ENCODE assay signal across 8 cellular contexts in genomic region chr7:28922618-28923331, GRCh38. TPM values are rescaled to one million over a fixed set of nuclear protein-coding genes. Genes with fewer than 3 reads are reported as not detected.
DNase-seq lines count a peak whose midpoint lies in the region; ATAC-seq and TF ChIP-seq lines count a peak whose summit lies in the region.

No MANE protein-coding gene starts in this region.

- no peak overlapping the region for H2AK5ac ChIP-seq in neuronal stem cell (ENCODE audit: low read depth, low read length)

- no peak overlapping the region for H3K18ac ChIP-seq in neuronal stem cell (ENCODE audit: low read length)

- H3K27ac ChIP-seq in PC-3 (ENCODE audit: low read length): no peak overlapping the region
- H3K27ac ChIP-seq in neuronal stem cell (replicated peaks; ENCODE audit: low read length): no peak overlapping the region

- H3K4me2 ChIP-seq in PC-3 (ENCODE audit: low read length) (peak overlapping the region; percentile 55), neuronal stem cell (ENCODE audit: insufficient read depth, low read length, poor library complexity, severe bottlenecking) (no peak overlapping the region)

- H3K27me3 Mint-ChIP-seq in activated T-cell treated with anti-CD3 and anti-CD28 coated beads, Interleukin-2, amount 50 U/mL, for 72 hours (ENCODE audit: low read depth): peaks cover 29% of the 10 kb centered on the region

- H3F3A ChIP-seq in PC-3 (ENCODE audit: low read length, unreplicated experiment): no peaks in the 10 kb centered on the region

- intact Hi-C loops in PC-3 (cut with micrococcal nuclease): loop anchor here (1.0 to 10.0 kb wide), 9 partner anchors 64 to 1142 kb away; no protein-coding TSS in a partner anchor

- no peaks in the 10 kb centered on the region for H4K20me1 ChIP-seq in PC-3 (ENCODE audit: low read length)

- no peak overlapping the region for H3K4me3 Mint-ChIP-seq in activated T-cell treated with anti-CD3 and anti-CD28 coated beads, Interleukin-2, amount 50 U/mL, for 72 hours

- BruUV-seq in PC-3 (replicated peaks; lab: Mats Ljungman, UMichigan): no TSS peak

- H3K4me1 Mint-ChIP-seq in activated T-cell treated with anti-CD3 and anti-CD28 coated beads, Interleukin-2, amount 50 U/mL, for 72 hours (ENCODE audit: low read depth): peaks cover 22% of the 10 kb centered on the region

- no peak overlapping the region for H2BK15ac ChIP-seq in neuronal stem cell (ENCODE audit: low read length)

- H3K4me1 ChIP-seq in PC-3 (ENCODE audit: insufficient read depth, low read length) (peaks cover 7% of the 10 kb centered on the region; the same call in 1 of the 2 replicates), neuronal stem cell (ENCODE audit: control insufficient read depth in 2 of 2, insufficient read depth in 1 of 2, low read depth in 1 of 2, low read length in 2 of 2) (peaks cover 0 to 5% of the 10 kb centered on the region in 2 donors)

- peak; percentile 96 for TF ChIP-seq CTCF in PC-3 (conservative IDR thresholded peaks at IDR 0.05; ENCODE audit: low read depth, low read length)

- no peaks in the 10 kb centered on the region for H3K9me3 ChIP-seq in PC-3 (ENCODE audit: low read length)
- no peaks in the 10 kb centered on the region for H3K9me3 ChIP-seq in neuronal stem cell (replicated peaks in 1 of 2; ENCODE audit: control insufficient read depth in 2 of 2, insufficient read depth in 1 of 2, low read depth in 1 of 2, low read length in 2 of 2)

- H2AFZ ChIP-seq in PC-3 (ENCODE audit: low read length) (peak overlapping the region; percentile 30), neuronal stem cell (ENCODE audit: low read length) (peak overlapping the region; percentile 55)

- H2BK5ac ChIP-seq in neuronal stem cell (ENCODE audit: low read length): no peak overlapping the region

- DNase-seq in ELF-1 (ENCODE audit: low read depth, low spot score) (peak; percentile 68), PC-3 (peak; percentile 83), fibroblast of peridontal ligament (ENCODE audit: extremely low read depth) (peak; percentile 80), neuronal stem cell (ENCODE audit: low spot score) (peak; percentile 91), superior temporal gyrus (ENCODE audit: extremely low spot score) (peak; percentile 98)
- peak; percentile 78 for DNase-seq in Jurkat, Clone E6-1 (ENCODE audit: low read depth, low spot score)
- peak; percentile 56 to 60 for DNase-seq in activated T-cell treated with anti-CD3 and anti-CD28 coated beads, Interleukin-2, amount 50 U/mL, for 72 hours

- no peaks in the 10 kb centered on the region for H3K79me2 ChIP-seq in PC-3 (ENCODE audit: low read length)

- H3K14ac ChIP-seq in neuronal stem cell (ENCODE audit: low read length): no peak overlapping the region

- no peak overlapping the region for H4K8ac ChIP-seq in neuronal stem cell (ENCODE audit: low read depth, low read length)

- no peak overlapping the region for H2BK120ac ChIP-seq in neuronal stem cell (ENCODE audit: low read depth, low read length)

- H3K9me2 ChIP-seq in PC-3 (replicated peaks; ENCODE audit: low read length): no peaks in the 10 kb centered on the region

- no peaks in the 10 kb centered on the region for H3K79me1 ChIP-seq in neuronal stem cell (ENCODE audit: low read depth, low read length)

- H3K36me3 ChIP-seq in PC-3 (ENCODE audit: low read depth, low read length): no peaks in the 10 kb centered on the region
- no peaks in the 10 kb centered on the region for H3K36me3 ChIP-seq in neuronal stem cell (replicated peaks in 1 of 2; ENCODE audit: control insufficient read depth in 2 of 2, insufficient read depth in 2 of 2, low read length in 2 of 2)

- no peak overlapping the region for H3K4ac ChIP-seq in neuronal stem cell (ENCODE audit: low read length)

- H4K91ac ChIP-seq in neuronal stem cell (ENCODE audit: low read depth, low read length, poor library complexity): no peak overlapping the region

- ATAC-seq in PC-3 (peak; percentile 38), GM18519 (IDR thresholded peaks at IDR 0.05; ENCODE audit: low FRiP score, unreplicated experiment) (no peak)
- peak; percentile 38 to 42 for ATAC-seq in activated T-cell treated with anti-CD3 and anti-CD28 coated beads, Interleukin-2, amount 50 U/mL, for 72 hours (replicated peaks in 1 of 2)

- no peak overlapping the region for H3K23ac ChIP-seq in neuronal stem cell (ENCODE audit: low read depth, low read length, poor library complexity)

- H3K27me3 ChIP-seq in PC-3 (ENCODE audit: low read length): no peaks in the 10 kb centered on the region
- no peaks in the 10 kb centered on the region for H3K27me3 ChIP-seq in neuronal stem cell (ENCODE audit: control insufficient read depth in 3 of 3, insufficient read depth in 3 of 3, low read depth in 1 of 3, low read length in 3 of 3)

- no peaks in the 10 kb centered on the region for H3K36me3 Mint-ChIP-seq in activated T-cell treated with anti-CD3 and anti-CD28 coated beads, Interleukin-2, amount 50 U/mL, for 72 hours (ENCODE audit: insufficient read depth in 2 of 2)

- no peak overlapping the region for H3K9ac ChIP-seq in PC-3 (ENCODE audit: low read length)
- no peak overlapping the region for H3K9ac ChIP-seq in neuronal stem cell (ENCODE audit: low read depth, low read length, poor library complexity)

- no peak overlapping the region for H3K27ac Mint-ChIP-seq in activated T-cell treated with anti-CD3 and anti-CD28 coated beads, Interleukin-2, amount 50 U/mL, for 72 hours

- H3K4me3 ChIP-seq in Jurkat, Clone E6-1 (ENCODE audit: low read length): no peak overlapping the region
- H3K4me3 ChIP-seq in PC-3 (ENCODE audit: low read length) (0 out of 2 replicates have a peak overlapping the region, but pooled peaks have one; percentile 7), neuronal stem cell (ENCODE audit: low read length in 2 of 2) (no peak overlapping the region)

- WGBS in neuronal stem cell (ENCODE audit: extremely low coverage in 2 of 2, insufficient read length in 2 of 2, insufficient replicate concordance in 1 of 2), 2 donors: no CpG with 5 or more reads among the region's 7 CpGs

- H2BK12ac ChIP-seq in neuronal stem cell (ENCODE audit: low read length): no peak overlapping the region

- POLR2A ChIA-PET in PC-3 (lab: Charles Lee; ENCODE audit: unreplicated experiment): no interaction called here

- no peaks in the 10 kb centered on the region for H3K9me3 Mint-ChIP-seq in activated T-cell treated with anti-CD3 and anti-CD28 coated beads, Interleukin-2, amount 50 U/mL, for 72 hours

- CTCF ChIA-PET in PC-3 (lab: Charles Lee): interaction anchor here (0.7 to 2.5 kb wide), 4 partner anchors 34 to 532 kb away, joined by 3 to 32 read pairs (median 6); no protein-coding TSS in a partner anchor

RNA-seq across cellular contexts. Expression of gene TRIL, which starts 35.4 kb away (rescaled TPM):
- not detected for polyA plus RNA-seq in Jurkat, Clone E6-1 (2012; ENCODE audit: insufficient read depth, insufficient read length)
- 0.12 and 0.29 TPM in 2 replicates for total RNA-seq in PC-3 (2014; rRNA removed)
- not detected for total RNA-seq in activated T-cell treated with anti-CD3 and anti-CD28 coated beads, Interleukin-2, amount 50 U/mL, for 72 hours
- polyA plus RNA-seq in neuronal stem cell (2013, experiment 1 of 2): 5.0 TPM
- polyA plus RNA-seq in neuronal stem cell (2013, experiment 2 of 2): 5.2 TPM
